ENCODE assay signal across 9 cellular contexts in the genomic region with DNA sequence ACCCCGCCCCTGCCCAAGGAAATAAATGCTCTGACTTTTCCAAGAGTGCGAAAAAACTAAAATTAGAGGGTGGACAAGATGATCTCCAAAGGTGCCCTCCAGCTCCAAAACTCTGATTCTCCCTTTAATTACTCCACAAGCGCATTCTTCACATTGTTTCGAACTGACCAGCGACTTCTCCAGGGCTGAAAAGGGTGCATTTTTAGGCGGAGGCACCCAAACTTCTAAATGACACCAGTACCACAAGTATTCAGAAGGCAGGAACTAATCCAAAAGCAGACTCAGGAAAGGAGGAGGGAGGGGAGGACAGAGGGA. TPM values are rescaled to one million over a fixed set of nuclear protein-coding genes. Genes with fewer than 3 reads are reported as not detected.
DNase-seq lines count a peak whose midpoint lies in the region; ATAC-seq, FAIRE-seq and TF ChIP-seq lines count a peak whose summit lies in the region.
"Had no signal": no experiment of that assay in that cellular context is flagged by ENCODE, and none has a peak within 500 bp of the region (broad histone marks: within the 10 kb centered on the region; RNA-seq: fewer than 3 reads in every experiment).

No MANE protein-coding gene starts in this region.

- DNase-seq in A549 (ENCODE audit: low read depth in 1 of 2, low spot score in 1 of 2) = no peak
- DNase-seq in HFFc6 = peak; percentile 87
- DNase-seq in mammary epithelial cell = no peak
- DNase-seq in H54 (ENCODE audit: insufficient read length, low spot score) = no peak
- no peak for DNase-seq in activated gamma-delta T cell treated with Interleukin-2 at 50 U/mL for 16 hours
- DNase-seq: NCI-H2107 had no signal

- 28% methylated on average over 6 of the region's 6 CpGs for WGBS in A549 (ENCODE audit: missing lambda C conversion rate)
- WGBS in mammary epithelial cell (ENCODE audit: low coverage, missing lambda C conversion rate) = 36% methylated on average over 6 of the region's 6 CpGs

- H3K79me2 ChIP-seq in mammary epithelial cell (ENCODE audit: insufficient read depth, low read length) = peaks cover 86% of the 10 kb centered on the region

- H3K9ac ChIP-seq in mammary epithelial cell (ENCODE audit: insufficient read depth, low read length) (no peak overlapping the region), mucosa of rectum (ENCODE audit: low read depth in 1 of 2, low read length in 2 of 2) (peak overlapping the region; percentile 60 to 77)

- intact Hi-C loops in mammary epithelial cell (cut with micrococcal nuclease) = loop anchor here (1.0 to 5.0 kb wide), 6 partner anchors 58 to 545 kb away; no protein-coding TSS in a partner anchor

- no peaks in the 10 kb centered on the region for H3K9me3 ChIP-seq in A549
- H3K9me3 ChIP-seq in mammary epithelial cell (replicated peaks; ENCODE audit: insufficient read depth, low read length) = no peaks in the 10 kb centered on the region
- no peaks in the 10 kb centered on the region for H3K9me3 ChIP-seq in mucosa of rectum (ENCODE audit: control insufficient read depth in 2 of 2, low read length in 2 of 2)

- no peaks in the 10 kb centered on the region for H3K36me3 Mint-ChIP-seq in HFFc6 (ENCODE audit: low read depth)

- H3K9me3 Mint-ChIP-seq in HFFc6 = no peaks in the 10 kb centered on the region

- CTCF ChIA-PET in A549 (lab: Yijun Ruan, JAX) = interaction anchor here (0.6 to 2.1 kb wide), 7 partner anchors 22 to 1332 kb away, joined by 3 to 10 read pairs (median 5); no protein-coding TSS in a partner anchor
- CTCF ChIA-PET in mammary epithelial cell (lab: Charles Lee; ENCODE audit: low non-redundant PET) = interaction anchor here (0.5 kb wide), 1 partner anchor 641 kb away, joined by 3 read pairs; no protein-coding TSS in a partner anchor

- no peak for TF ChIP-seq CTCF in A549 (IDR thresholded peaks at IDR 0.05)
- TF ChIP-seq CTCF in HFFc6 (IDR thresholded peaks at IDR 0.05) = no peak
- no peak for TF ChIP-seq CTCF in mammary epithelial cell (conservative IDR thresholded peaks at IDR 0.05 in 1 of 2, IDR thresholded peaks at IDR 0.05 in 1 of 2; ENCODE audit: extremely low read depth in 1 of 2, insufficient read depth in 1 of 2, low read depth in 1 of 2, low read length in 2 of 2)

- POLR2A ChIA-PET in A549 (lab: Yijun Ruan, JAX) = interaction anchor here (0.7 to 1.4 kb wide), 4 partner anchors 8 to 27 kb away, joined by 3 to 5 read pairs (median 4); no protein-coding TSS in a partner anchor

- no peaks in the 10 kb centered on the region for H3K36me3 ChIP-seq in mammary epithelial cell (ENCODE audit: insufficient read depth, low read length)
- H3K36me3 ChIP-seq in mucosa of rectum (ENCODE audit: control insufficient read depth in 2 of 2, insufficient read depth in 2 of 2, low read length in 2 of 2) = no peaks in the 10 kb centered on the region

- FAIRE-seq in A549 (lab: Jason Lieb, UNC) (no peak), H54 (lab: Jason Lieb, UNC) (no peak)

- in situ Hi-C loops in mammary epithelial cell (cut with MboI; ENCODE audit: low sequenced_read_pairs in 2 of 2) = no loop called here

- H3K4me1 Mint-ChIP-seq in HFFc6 (ENCODE audit: low read depth) = peaks cover 53% of the 10 kb centered on the region

- no peaks in the 10 kb centered on the region for H4K20me1 ChIP-seq in mammary epithelial cell (ENCODE audit: insufficient read depth, low read length)

- H3K27ac Mint-ChIP-seq in HFFc6 = peak overlapping the region; percentile 93

- H3K4me3 ChIP-seq in A549 = peak overlapping the region; percentile 72
- H3K4me3 ChIP-seq in mammary epithelial cell (replicated peaks in 1 of 3; ENCODE audit: insufficient read depth in 1 of 3, low read depth in 2 of 3, low read length in 3 of 3) = peak overlapping the region; percentile 31 to 74 (median 57)
- peak overlapping the region; percentile 67 to 75 for H3K4me3 ChIP-seq in mucosa of rectum (ENCODE audit: low read length in 2 of 2)

- no peaks in the 10 kb centered on the region for H3K27me3 Mint-ChIP-seq in HFFc6 (ENCODE audit: insufficient read depth)

- no TSS peak for BruUV-seq in mammary epithelial cell (replicated peaks; lab: Mats Ljungman, UMichigan)

- dilution Hi-C loops in mammary epithelial cell (cut with HindIII; ENCODE audit: low sequenced_read_pairs) = no loop called here

- H3K4me3 Mint-ChIP-seq in HFFc6 = peak overlapping the region; percentile 91

- no peak for TF ChIP-seq POLR2A in A549 (IDR thresholded peaks at IDR 0.05; ENCODE audit: low read length)
- no peak for TF ChIP-seq POLR2A in H54 (IDR thresholded peaks at IDR 0.05; ENCODE audit: low read depth, low read length)

- no peak; a peak in 1 of 6 replicates for ATAC-seq in A549
- ATAC-seq in GM21723 (IDR thresholded peaks at IDR 0.05; ENCODE audit: unreplicated experiment) = no peak
- ATAC-seq in GM18502 (IDR thresholded peaks at IDR 0.05; ENCODE audit: poor library complexity, unreplicated experiment) = no peak

- peak overlapping the region; percentile 96 for H3K4me2 ChIP-seq in A549
- H3K4me2 ChIP-seq in mammary epithelial cell (ENCODE audit: insufficient read depth, low read depth, low read length) = peak overlapping the region; percentile 97

- no peak for TF ChIP-seq EP300 in A549 (IDR thresholded peaks at IDR 0.05)

- peak overlapping the region; percentile 76 for H2AFZ ChIP-seq in mammary epithelial cell (ENCODE audit: low read depth, low read length)

- TF ChIP-seq RAD21 in A549 (conservative IDR thresholded peaks at IDR 0.05 in 1 of 2, IDR thresholded peaks at IDR 0.05 in 1 of 2) = no peak

- peaks cover 80% of the 10 kb centered on the region for H3K4me1 ChIP-seq in A549
- H3K4me1 ChIP-seq in mammary epithelial cell (ENCODE audit: insufficient read depth, low read length) = peaks cover 22% of the 10 kb centered on the region
- peaks cover 20 to 43% of the 10 kb centered on the region in 2 donors for H3K4me1 ChIP-seq in mucosa of rectum (ENCODE audit: control insufficient read depth in 2 of 2, insufficient read depth in 2 of 2, low read length in 2 of 2)

- no peaks in the 10 kb centered on the region for H3K27me3 ChIP-seq in mammary epithelial cell (ENCODE audit: insufficient read depth, low read length)
- H3K27me3 ChIP-seq in mucosa of rectum (ENCODE audit: control insufficient read depth in 2 of 2, insufficient read depth in 2 of 2, low read length in 2 of 2) = no peaks in the 10 kb centered on the region

- H3K27ac ChIP-seq in A549 (peak overlapping the region; percentile 99), mammary epithelial cell (ENCODE audit: insufficient read depth, low read depth, low read length) (no peak overlapping the region), mucosa of rectum (ENCODE audit: low read depth in 2 of 2, low read length in 2 of 2) (peak overlapping the region; percentile 83 to 88)

TF ChIP-seq in A549, 52 proteins besides CTCF, POLR2A, EP300 and RAD21 (continues in another document):
- TF ChIP-seq EHMT2 (IDR thresholded peaks at IDR 0.05; ENCODE audit: low read depth) (no peak), EHF (CRISPR knock-in tag; IDR thresholded peaks at IDR 0.05) (no peak), JUN (IDR thresholded peaks at IDR 0.05) (no peak), ZFP36 (IDR thresholded peaks at IDR 0.05; ENCODE audit: borderline replicate concordance, partially characterized antibody) (no peak), MYC (IDR thresholded peaks at IDR 0.05; ENCODE audit: borderline replicate concordance, low read length) (no peak), RNF2 (IDR thresholded peaks at IDR 0.05; ENCODE audit: borderline replicate concordance, low read depth) (no peak), CBX2 (IDR thresholded peaks at IDR 0.05; ENCODE audit: borderline replicate concordance, low read depth) (no peak), TP53 (CRISPR knock-in tag; IDR thresholded peaks at IDR 0.05) (no peak), NFE2L2 (conservative IDR thresholded peaks at IDR 0.05; ENCODE audit: low read length) (no peak)
- TF ChIP-seq, protein P1, sequence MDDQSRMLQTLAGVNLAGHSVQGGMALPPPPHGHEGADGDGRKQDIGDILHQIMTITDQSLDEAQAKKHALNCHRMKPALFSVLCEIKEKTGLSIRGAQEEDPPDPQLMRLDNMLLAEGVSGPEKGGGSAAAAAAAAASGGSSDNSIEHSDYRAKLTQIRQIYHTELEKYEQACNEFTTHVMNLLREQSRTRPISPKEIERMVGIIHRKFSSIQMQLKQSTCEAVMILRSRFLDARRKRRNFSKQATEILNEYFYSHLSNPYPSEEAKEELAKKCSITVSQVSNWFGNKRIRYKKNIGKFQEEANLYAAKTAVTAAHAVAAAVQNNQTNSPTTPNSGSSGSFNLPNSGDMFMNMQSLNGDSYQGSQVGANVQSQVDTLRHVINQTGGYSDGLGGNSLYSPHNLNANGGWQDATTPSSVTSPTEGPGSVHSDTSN (IDR thresholded peaks at IDR 0.05) = no peak
- TF ChIP-seq, protein P2, sequence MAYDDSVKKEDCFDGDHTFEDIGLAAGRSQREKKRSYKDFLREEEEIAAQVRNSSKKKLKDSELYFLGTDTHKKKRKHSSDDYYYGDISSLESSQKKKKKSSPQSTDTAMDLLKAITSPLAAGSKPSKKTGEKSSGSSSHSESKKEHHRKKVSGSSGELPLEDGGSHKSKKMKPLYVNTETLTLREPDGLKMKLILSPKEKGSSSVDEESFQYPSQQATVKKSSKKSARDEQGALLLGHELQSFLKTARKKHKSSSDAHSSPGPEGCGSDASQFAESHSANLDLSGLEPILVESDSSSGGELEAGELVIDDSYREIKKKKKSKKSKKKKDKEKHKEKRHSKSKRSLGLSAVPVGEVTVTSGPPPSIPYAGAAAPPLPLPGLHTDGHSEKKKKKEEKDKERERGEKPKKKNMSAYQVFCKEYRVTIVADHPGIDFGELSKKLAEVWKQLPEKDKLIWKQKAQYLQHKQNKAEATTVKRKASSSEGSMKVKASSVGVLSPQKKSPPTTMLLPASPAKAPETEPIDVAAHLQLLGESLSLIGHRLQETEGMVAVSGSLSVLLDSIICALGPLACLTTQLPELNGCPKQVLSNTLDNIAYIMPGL (CRISPR knock-in tag; IDR thresholded peaks at IDR 0.05; ENCODE audit: borderline replicate concordance) = no peak
- TF ChIP-seq, protein P3, sequence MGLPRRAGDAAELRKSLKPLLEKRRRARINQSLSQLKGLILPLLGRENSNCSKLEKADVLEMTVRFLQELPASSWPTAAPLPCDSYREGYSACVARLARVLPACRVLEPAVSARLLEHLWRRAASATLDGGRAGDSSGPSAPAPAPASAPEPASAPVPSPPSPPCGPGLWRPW (IDR thresholded peaks at IDR 0.05) = no peak

RNA-seq across cellular contexts. Expression of a gene that starts 0.8 kb away (rescaled TPM):
- polyA plus RNA-seq in A549 (2011; rRNA removed) (6.5 and 11.0 TPM in 2 replicates), A549 (2017; fragmentation: RNase III; extraction: RNeasy Plus Mini Kit Qiagen cat#74134 plus additional on column Dnase treatment) (3.9 to 4.0 TPM (median 3.9 TPM) in 3 replicates), mammary epithelial cell (1.5 TPM)
- polyA plus RNA-seq in A549 (2012; cell fraction: cytosol; rRNA removed) = 2.9 and 4.0 TPM in 2 replicates
- 4.6 and 5.1 TPM in 2 replicates for polyA plus RNA-seq in A549 (2012; cell fraction: nucleus; rRNA removed)
- polyA minus RNA-seq in A549 (2011; rRNA and poly(A)+ RNA removed) = 25.9 and 28.7 TPM in 2 replicates
- 10 to 100 TPM; 14.5 to 25.8 (median 15.8) TPM for total RNA-seq in HFFc6 (2021; fragmentation: NEBNext Ultra II Directional; extraction: Animal tissue kit (Norgen Biotek cat#: 25700))
- 10 to 100 TPM in 1 of 2 donors, 1 to 10 TPM in 1; 6.7 to 11.3 TPM for total RNA-seq in mammary epithelial cell
- polyA minus RNA-seq in mammary epithelial cell = 11.4 TPM
